In the genomic region with DNA sequence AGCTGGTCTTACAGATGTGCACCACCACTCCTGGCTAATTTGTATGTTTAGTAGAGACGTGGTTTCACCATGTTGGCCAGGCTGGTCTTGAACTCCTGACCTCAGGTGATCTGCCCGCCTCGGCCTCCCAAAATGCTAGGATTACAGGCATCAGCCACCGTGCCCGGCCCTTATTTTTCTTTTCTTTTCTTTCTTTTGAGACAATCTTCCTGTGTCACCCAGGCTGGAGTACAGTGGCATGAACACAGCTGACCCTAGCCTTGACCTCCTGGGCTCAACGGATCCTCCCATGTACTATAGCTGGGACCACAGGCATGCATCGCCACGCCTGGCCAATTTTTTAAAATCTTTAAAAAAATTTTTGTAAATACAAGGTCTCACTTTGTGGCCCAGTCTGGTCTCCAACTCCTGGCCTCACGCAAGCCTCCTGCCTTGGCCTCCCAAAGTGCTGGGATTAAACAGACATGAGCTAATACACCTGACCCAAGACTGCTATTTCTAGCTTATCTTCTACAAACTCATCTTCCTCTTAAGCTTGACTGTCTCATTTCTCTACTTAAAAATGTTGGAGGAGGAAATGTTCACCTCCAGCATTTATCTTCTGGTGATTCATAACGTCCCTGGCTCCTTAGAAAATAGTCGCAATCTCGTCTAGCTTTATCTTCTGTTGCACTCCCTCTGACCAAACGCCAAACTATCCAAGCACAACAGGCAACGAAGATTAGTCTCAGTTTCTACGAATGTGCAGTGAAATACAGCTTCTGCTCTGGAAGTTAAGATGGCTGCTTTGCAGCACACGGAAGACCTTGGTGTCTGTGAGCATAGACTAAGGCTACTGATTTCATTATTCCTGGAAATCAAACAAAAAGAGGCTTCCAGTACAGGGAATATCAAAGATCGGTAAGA, we compare ENCODE assay signal across 1 cellular context.
TF ChIP-seq lines count a peak whose summit lies in the region.

No MANE protein-coding gene starts in this region.

TF ChIP-seq in HepG2, 621 proteins besides CTCF, POLR2A, EP300 and RAD21 (continues in another document):
- TF ChIP-seq ZFX (CRISPR knock-in tag; IDR thresholded peaks at IDR 0.05; ENCODE audit: low read depth) (0 out of 2 replicates have a peak, but pooled peaks have one; percentile 12), GFI1 (CRISPR knock-in tag; IDR thresholded peaks at IDR 0.05; ENCODE audit: borderline replicate concordance) (no peak), NR2F6 (IDR thresholded peaks at IDR 0.05) (peak; percentile 89), NR2F6 (CRISPR knock-in tag; IDR thresholded peaks at IDR 0.05) (peak; percentile 92), RORA (CRISPR knock-in tag; IDR thresholded peaks at IDR 0.05) (no peak), ZNF549 (CRISPR knock-in tag; IDR thresholded peaks at IDR 0.05) (no peak), ZNF558 (CRISPR knock-in tag; IDR thresholded peaks at IDR 0.05; ENCODE audit: borderline replicate concordance) (no peak), ZNF768 (CRISPR knock-in tag; IDR thresholded peaks at IDR 0.05) (no peak), NFATC3 (CRISPR knock-in tag; IDR thresholded peaks at IDR 0.05) (no peak), RCOR2 (CRISPR knock-in tag; IDR thresholded peaks at IDR 0.05) (peak; percentile 51; the same call in 1 of the 2 replicates), ZNF891 (CRISPR knock-in tag; IDR thresholded peaks at IDR 0.05) (no peak), ZFP37 (CRISPR knock-in tag; IDR thresholded peaks at IDR 0.05; ENCODE audit: borderline replicate concordance) (0 out of 2 replicates have a peak, but pooled peaks have one; percentile 53), RXRA (CRISPR knock-in tag; IDR thresholded peaks at IDR 0.05) (peak; percentile 40; the same call in 1 of the 2 replicates), TARDBP (CRISPR knock-in tag; IDR thresholded peaks at IDR 0.05) (no peak), YY1 (IDR thresholded peaks at IDR 0.05; ENCODE audit: insufficient read depth, insufficient replicate concordance, low read depth, low read length) (no peak), SAP130 (CRISPR knock-in tag; IDR thresholded peaks at IDR 0.05; ENCODE audit: low read depth) (peak; percentile 45), TEAD3 (CRISPR knock-in tag; optimal IDR thresholded peaks at IDR 0.05; ENCODE audit: borderline replicate concordance) (peak; percentile 57), ZNF101 (CRISPR knock-in tag; IDR thresholded peaks at IDR 0.05; ENCODE audit: borderline replicate concordance, low read depth) (no peak)
- TF ChIP-seq, protein P1, sequence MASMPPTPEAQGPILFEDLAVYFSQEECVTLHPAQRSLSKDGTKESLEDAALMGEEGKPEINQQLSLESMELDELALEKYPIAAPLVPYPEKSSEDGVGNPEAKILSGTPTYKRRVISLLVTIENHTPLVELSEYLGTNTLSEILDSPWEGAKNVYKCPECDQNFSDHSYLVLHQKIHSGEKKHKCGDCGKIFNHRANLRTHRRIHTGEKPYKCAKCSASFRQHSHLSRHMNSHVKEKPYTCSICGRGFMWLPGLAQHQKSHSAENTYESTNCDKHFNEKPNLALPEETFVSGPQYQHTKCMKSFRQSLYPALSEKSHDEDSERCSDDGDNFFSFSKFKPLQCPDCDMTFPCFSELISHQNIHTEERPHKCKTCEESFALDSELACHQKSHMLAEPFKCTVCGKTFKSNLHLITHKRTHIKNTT (CRISPR knock-in tag; IDR thresholded peaks at IDR 0.05) = no peak
- TF ChIP-seq, protein P2, sequence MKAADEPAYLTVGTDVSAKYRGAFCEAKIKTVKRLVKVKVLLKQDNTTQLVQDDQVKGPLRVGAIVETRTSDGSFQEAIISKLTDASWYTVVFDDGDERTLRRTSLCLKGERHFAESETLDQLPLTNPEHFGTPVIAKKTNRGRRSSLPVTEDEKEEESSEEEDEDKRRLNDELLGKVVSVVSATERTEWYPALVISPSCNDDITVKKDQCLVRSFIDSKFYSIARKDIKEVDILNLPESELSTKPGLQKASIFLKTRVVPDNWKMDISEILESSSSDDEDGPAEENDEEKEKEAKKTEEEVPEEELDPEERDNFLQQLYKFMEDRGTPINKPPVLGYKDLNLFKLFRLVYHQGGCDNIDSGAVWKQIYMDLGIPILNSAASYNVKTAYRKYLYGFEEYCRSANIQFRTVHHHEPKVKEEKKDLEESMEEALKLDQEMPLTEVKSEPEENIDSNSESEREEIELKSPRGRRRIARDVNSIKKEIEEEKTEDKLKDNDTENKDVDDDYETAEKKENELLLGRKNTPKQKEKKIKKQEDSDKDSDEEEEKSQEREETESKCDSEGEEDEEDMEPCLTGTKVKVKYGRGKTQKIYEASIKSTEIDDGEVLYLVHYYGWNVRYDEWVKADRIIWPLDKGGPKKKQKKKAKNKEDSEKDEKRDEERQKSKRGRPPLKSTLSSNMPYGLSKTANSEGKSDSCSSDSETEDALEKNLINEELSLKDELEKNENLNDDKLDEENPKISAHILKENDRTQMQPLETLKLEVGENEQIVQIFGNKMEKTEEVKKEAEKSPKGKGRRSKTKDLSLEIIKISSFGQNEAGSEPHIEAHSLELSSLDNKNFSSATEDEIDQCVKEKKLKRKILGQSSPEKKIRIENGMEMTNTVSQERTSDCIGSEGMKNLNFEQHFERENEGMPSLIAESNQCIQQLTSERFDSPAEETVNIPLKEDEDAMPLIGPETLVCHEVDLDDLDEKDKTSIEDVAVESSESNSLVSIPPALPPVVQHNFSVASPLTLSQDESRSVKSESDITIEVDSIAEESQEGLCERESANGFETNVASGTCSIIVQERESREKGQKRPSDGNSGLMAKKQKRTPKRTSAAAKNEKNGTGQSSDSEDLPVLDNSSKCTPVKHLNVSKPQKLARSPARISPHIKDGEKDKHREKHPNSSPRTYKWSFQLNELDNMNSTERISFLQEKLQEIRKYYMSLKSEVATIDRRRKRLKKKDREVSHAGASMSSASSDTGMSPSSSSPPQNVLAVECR (CRISPR knock-in tag; IDR thresholded peaks at IDR 0.05; ENCODE audit: borderline replicate concordance) = peak; percentile 16; the same call in 1 of the 2 replicates
- TF ChIP-seq, protein P3, sequence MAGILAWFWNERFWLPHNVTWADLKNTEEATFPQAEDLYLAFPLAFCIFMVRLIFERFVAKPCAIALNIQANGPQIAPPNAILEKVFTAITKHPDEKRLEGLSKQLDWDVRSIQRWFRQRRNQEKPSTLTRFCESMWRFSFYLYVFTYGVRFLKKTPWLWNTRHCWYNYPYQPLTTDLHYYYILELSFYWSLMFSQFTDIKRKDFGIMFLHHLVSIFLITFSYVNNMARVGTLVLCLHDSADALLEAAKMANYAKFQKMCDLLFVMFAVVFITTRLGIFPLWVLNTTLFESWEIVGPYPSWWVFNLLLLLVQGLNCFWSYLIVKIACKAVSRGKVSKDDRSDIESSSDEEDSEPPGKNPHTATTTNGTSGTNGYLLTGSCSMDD (CRISPR knock-in tag; IDR thresholded peaks at IDR 0.05) = no peak
- TF ChIP-seq, protein P4, sequence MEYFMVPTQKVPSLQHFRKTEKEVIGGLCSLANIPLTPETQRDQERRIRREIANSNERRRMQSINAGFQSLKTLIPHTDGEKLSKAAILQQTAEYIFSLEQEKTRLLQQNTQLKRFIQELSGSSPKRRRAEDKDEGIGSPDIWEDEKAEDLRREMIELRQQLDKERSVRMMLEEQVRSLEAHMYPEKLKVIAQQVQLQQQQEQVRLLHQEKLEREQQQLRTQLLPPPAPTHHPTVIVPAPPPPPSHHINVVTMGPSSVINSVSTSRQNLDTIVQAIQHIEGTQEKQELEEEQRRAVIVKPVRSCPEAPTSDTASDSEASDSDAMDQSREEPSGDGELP (IDR thresholded peaks at IDR 0.05; ENCODE audit: borderline replicate concordance, low read depth) = no peak
- TF ChIP-seq, protein P5, sequence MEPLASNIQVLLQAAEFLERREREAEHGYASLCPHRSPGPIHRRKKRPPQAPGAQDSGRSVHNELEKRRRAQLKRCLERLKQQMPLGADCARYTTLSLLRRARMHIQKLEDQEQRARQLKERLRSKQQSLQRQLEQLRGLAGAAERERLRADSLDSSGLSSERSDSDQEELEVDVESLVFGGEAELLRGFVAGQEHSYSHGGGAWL (CRISPR knock-in tag; IDR thresholded peaks at IDR 0.05) = peak; percentile 27; the same call in 1 of the 2 replicates
- TF ChIP-seq, protein P6, sequence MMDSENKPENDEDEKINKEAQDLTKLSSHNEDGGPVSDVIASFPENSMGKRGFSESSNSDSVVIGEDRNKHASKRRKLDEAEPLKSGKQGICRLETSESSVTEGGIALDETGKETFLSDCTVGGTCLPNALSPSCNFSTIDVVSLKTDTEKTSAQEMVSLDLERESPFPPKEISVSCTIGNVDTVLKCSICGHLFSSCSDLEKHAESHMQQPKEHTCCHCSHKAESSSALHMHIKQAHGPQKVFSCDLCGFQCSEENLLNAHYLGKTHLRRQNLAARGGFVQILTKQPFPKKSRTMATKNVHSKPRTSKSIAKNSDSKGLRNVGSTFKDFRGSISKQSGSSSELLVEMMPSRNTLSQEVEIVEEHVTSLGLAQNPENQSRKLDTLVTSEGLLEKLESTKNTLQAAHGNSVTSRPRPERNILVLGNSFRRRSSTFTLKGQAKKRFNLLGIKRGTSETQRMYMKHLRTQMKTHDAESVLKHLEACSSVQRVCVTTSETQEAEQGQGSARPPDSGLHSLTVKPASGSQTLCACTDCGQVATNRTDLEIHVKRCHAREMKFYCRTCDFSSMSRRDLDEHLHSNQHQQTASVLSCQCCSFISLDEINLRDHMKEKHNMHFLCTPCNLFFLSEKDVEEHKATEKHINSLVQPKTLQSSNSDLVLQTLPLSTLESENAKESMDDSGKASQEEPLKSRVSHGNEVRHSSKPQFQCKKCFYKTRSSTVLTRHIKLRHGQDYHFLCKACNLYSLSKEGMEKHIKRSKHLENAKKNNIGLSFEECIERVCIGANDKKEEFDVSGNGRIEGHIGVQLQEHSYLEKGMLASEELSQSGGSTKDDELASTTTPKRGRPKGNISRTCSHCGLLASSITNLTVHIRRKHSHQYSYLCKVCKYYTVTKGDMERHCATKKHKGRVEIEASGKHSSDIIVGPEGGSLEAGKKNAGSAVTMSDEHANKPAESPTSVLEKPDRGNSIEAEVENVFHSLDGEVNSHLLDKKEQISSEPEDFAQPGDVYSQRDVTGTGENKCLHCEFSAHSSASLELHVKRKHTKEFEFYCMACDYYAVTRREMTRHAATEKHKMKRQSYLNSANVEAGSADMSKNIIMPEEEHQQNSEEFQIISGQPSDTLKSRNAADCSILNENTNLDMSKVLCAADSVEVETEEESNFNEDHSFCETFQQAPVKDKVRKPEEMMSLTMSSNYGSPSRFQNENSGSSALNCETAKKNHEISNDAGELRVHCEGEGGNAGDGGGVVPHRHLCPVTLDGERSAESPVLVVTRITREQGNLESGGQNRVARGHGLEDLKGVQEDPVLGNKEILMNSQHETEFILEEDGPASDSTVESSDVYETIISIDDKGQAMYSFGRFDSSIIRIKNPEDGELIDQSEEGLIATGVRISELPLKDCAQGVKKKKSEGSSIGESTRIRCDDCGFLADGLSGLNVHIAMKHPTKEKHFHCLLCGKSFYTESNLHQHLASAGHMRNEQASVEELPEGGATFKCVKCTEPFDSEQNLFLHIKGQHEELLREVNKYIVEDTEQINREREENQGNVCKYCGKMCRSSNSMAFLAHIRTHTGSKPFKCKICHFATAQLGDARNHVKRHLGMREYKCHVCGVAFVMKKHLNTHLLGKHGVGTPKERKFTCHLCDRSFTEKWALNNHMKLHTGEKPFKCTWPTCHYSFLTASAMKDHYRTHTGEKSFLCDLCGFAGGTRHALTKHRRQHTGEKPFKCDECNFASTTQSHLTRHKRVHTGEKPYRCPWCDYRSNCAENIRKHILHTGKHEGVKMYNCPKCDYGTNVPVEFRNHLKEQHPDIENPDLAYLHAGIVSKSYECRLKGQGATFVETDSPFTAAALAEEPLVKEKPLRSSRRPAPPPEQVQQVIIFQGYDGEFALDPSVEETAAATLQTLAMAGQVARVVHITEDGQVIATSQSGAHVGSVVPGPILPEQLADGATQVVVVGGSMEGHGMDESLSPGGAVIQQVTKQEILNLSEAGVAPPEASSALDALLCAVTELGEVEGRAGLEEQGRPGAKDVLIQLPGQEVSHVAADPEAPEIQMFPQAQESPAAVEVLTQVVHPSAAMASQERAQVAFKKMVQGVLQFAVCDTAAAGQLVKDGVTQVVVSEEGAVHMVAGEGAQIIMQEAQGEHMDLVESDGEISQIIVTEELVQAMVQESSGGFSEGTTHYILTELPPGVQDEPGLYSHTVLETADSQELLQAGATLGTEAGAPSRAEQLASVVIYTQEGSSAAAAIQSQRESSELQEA (CRISPR knock-in tag; IDR thresholded peaks at IDR 0.05; ENCODE audit: not compliant biosample characterization) = no peak
- TF ChIP-seq, protein P7, sequence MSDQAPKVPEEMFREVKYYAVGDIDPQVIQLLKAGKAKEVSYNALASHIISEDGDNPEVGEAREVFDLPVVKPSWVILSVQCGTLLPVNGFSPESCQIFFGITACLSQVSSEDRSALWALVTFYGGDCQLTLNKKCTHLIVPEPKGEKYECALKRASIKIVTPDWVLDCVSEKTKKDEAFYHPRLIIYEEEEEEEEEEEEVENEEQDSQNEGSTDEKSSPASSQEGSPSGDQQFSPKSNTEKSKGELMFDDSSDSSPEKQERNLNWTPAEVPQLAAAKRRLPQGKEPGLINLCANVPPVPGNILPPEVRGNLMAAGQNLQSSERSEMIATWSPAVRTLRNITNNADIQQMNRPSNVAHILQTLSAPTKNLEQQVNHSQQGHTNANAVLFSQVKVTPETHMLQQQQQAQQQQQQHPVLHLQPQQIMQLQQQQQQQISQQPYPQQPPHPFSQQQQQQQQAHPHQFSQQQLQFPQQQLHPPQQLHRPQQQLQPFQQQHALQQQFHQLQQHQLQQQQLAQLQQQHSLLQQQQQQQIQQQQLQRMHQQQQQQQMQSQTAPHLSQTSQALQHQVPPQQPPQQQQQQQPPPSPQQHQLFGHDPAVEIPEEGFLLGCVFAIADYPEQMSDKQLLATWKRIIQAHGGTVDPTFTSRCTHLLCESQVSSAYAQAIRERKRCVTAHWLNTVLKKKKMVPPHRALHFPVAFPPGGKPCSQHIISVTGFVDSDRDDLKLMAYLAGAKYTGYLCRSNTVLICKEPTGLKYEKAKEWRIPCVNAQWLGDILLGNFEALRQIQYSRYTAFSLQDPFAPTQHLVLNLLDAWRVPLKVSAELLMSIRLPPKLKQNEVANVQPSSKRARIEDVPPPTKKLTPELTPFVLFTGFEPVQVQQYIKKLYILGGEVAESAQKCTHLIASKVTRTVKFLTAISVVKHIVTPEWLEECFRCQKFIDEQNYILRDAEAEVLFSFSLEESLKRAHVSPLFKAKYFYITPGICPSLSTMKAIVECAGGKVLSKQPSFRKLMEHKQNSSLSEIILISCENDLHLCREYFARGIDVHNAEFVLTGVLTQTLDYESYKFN (CRISPR knock-in tag; conservative IDR thresholded peaks at IDR 0.05) = 0 out of 2 replicates have a peak, but pooled peaks have one; percentile 16
- TF ChIP-seq, protein P8, sequence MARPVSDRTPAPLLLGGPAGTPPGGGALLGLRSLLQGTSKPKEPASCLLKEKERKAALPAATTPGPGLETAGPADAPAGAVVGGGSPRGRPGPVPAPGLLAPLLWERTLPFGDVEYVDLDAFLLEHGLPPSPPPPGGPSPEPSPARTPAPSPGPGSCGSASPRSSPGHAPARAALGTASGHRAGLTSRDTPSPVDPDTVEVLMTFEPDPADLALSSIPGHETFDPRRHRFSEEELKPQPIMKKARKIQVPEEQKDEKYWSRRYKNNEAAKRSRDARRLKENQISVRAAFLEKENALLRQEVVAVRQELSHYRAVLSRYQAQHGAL (CRISPR knock-in tag; IDR thresholded peaks at IDR 0.05; ENCODE audit: not compliant biosample characterization) = no peak
- TF ChIP-seq, protein P9, sequence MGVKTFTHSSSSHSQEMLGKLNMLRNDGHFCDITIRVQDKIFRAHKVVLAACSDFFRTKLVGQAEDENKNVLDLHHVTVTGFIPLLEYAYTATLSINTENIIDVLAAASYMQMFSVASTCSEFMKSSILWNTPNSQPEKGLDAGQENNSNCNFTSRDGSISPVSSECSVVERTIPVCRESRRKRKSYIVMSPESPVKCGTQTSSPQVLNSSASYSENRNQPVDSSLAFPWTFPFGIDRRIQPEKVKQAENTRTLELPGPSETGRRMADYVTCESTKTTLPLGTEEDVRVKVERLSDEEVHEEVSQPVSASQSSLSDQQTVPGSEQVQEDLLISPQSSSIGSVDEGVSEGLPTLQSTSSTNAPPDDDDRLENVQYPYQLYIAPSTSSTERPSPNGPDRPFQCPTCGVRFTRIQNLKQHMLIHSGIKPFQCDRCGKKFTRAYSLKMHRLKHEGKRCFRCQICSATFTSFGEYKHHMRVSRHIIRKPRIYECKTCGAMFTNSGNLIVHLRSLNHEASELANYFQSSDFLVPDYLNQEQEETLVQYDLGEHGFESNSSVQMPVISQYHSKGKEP (CRISPR knock-in tag; IDR thresholded peaks at IDR 0.05) = no peak
